Comparison of ENCODE assay signal across 10 cellular contexts in the genomic region with DNA sequence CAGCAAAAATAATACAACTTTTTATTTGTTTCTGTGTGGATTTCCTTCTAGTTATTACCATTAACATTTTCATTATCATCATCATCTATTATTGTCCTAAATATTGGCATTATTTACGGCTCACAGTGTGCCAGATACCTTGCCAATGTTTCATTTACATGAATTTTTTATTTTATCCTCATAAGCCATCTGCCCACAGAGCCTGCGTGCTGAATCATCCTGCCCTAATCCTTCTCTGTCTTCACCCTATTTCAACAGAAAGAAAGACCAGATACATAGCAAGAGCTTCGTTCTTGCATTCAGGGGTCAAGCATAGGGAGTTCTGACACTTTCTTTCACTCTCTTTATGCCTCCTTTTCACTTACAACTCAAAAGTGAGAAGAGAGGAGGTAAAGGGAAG.
DNase-seq lines count a peak whose midpoint lies in the region; ATAC-seq and TF ChIP-seq lines count a peak whose summit lies in the region.
"Had no signal": no experiment of that assay in that cellular context is flagged by ENCODE, and none has a peak within 500 bp of the region (broad histone marks: within the 10 kb centered on the region; RNA-seq: fewer than 3 reads in every experiment).

No MANE protein-coding gene starts in this region.

- TF ChIP-seq POLR2A in erythroblast (IDR thresholded peaks at IDR 0.05; ENCODE audit: low read length): no peak
- no peak for TF ChIP-seq POLR2A in GM18505 (IDR thresholded peaks at IDR 0.05; ENCODE audit: borderline replicate concordance, extremely low read depth, insufficient read depth, insufficient read length)

- peak overlapping the region; percentile 66 for H3K4me3 ChIP-seq in osteoblast (ENCODE audit: insufficient read depth, low read length)

- H3K27me3 Mint-ChIP-seq in chondrocyte (ENCODE audit: low read depth): peaks cover 3% of the 10 kb centered on the region

- TF ChIP-seq CTCF in osteoblast (IDR thresholded peaks at IDR 0.05; ENCODE audit: extremely low read depth, low read depth, low read length) (no peak), chondrocyte (IDR thresholded peaks at IDR 0.05) (no peak)

- no peak overlapping the region for H3K4me3 Mint-ChIP-seq in chondrocyte (ENCODE audit: unreplicated experiment)
- H3K4me3 Mint-ChIP-seq: T-helper 2 cell treated with Interferon-gamma antibody and Interleukin-4, amounts not matched to agents 5 μg/mL and 100 μg/mL, for 36 hours had no signal

- H2AFZ ChIP-seq in osteoblast (ENCODE audit: low read length): peak overlapping the region; percentile 83

- H3K27ac Mint-ChIP-seq in chondrocyte (ENCODE audit: unreplicated experiment): no peak overlapping the region
- H3K27ac Mint-ChIP-seq: T-helper 2 cell treated with Interferon-gamma antibody and Interleukin-4, amounts not matched to agents 5 μg/mL and 100 μg/mL, for 36 hours had no signal

- no peaks in the 10 kb centered on the region for H3K9me3 ChIP-seq in osteoblast (ENCODE audit: low read depth, low read length)

- no peaks in the 10 kb centered on the region for H3K4me1 Mint-ChIP-seq in chondrocyte (ENCODE audit: low read depth)

- peaks cover 2% of the 10 kb centered on the region for H3K36me3 Mint-ChIP-seq in chondrocyte (ENCODE audit: low read depth)

- ATAC-seq in GM21367 (IDR thresholded peaks at IDR 0.05; ENCODE audit: unreplicated experiment): no peak
- ATAC-seq in GM18505 (IDR thresholded peaks at IDR 0.05; ENCODE audit: unreplicated experiment): no peak

- no peak overlapping the region for H3K27ac ChIP-seq in osteoblast (ENCODE audit: low read depth, low read length)

- DNase-seq in GM04504 (ENCODE audit: low read depth): peak; percentile 9
- peak; percentile 36 for DNase-seq in NOMO-1 (lab: John Stamatoyannopoulos, UW; ENCODE audit: unreplicated experiment in 2 of 2)
- DNase-seq in erythroblast (lab: John Stamatoyannopoulos, UW): peak; percentile 62 to 68
- peak; percentile 52 for DNase-seq in osteoblast (ENCODE audit: insufficient read length, low spot score, missing footprints)
- DNase-seq in head of caudate nucleus: no peak
- no peak for DNase-seq in chondrocyte (ENCODE audit: low spot score)
- DNase-seq: NCI-H1105 had no signal

- peak overlapping the region; percentile 76 for H3K4me2 ChIP-seq in osteoblast (ENCODE audit: insufficient read depth, low read length)

- no peaks in the 10 kb centered on the region for H3K27me3 ChIP-seq in osteoblast (ENCODE audit: insufficient read depth, low read length)

- H3K36me3 ChIP-seq in osteoblast (ENCODE audit: insufficient read depth, low read length): no peaks in the 10 kb centered on the region

- H3K79me2 ChIP-seq in osteoblast (ENCODE audit: insufficient read depth, low read length): no peaks in the 10 kb centered on the region

- no peaks in the 10 kb centered on the region for H3K4me1 ChIP-seq in osteoblast (ENCODE audit: insufficient read depth, low read length)

- intact Hi-C loops in head of caudate nucleus (cut with DNase I): no loop called here

- peaks cover 5% of the 10 kb centered on the region for H3K9me3 Mint-ChIP-seq in chondrocyte (ENCODE audit: low read depth)
- H3K9me3 Mint-ChIP-seq: T-helper 2 cell treated with Interferon-gamma antibody and Interleukin-4, amounts not matched to agents 5 μg/mL and 100 μg/mL, for 36 hours had no signal

- H4K20me1 ChIP-seq in osteoblast (ENCODE audit: insufficient read depth, low read length): no peaks in the 10 kb centered on the region

Comparison
In these comparisons a context has a peak if more than half of its experiments do, and no peak if none do; other contexts are left out.
1. DNase-seq: peak in GM04504 (single experiment), NOMO-1 (2 of 2), erythroblast (2 of 2) and osteoblast (single experiment); none in head of caudate nucleus (0 of 42) and chondrocyte (single experiment).